Comparison of ENCODE assay signal across 8 cellular contexts in the genomic region with DNA sequence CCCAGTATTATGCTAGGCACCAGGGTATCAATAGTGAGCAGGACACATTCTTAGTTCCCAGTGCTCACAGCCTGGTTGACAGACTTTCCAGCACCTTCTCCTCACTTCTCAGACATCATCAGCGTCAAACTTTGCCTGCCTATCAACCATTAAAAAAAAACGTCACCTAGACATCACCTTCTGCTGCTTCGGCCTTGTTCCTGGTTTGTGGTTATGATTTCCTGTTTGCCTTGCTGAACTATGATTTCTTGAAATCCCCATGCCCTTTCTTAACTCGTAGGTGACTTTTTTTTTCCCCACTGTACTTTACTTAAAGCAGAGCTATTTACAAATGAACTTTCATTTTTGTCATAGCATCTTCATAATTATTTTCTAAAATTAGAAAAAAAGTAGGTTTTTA.
DNase-seq lines count a peak whose midpoint lies in the region; ATAC-seq, FAIRE-seq and TF ChIP-seq lines count a peak whose summit lies in the region.

No MANE protein-coding gene starts in this region.

- H3K4me3 ChIP-seq in NB4 (ENCODE audit: low read depth, low read length) (no peak overlapping the region), stomach (no peak overlapping the region), testis (no peak overlapping the region)

- DNase-seq in H54 (ENCODE audit: insufficient read length, low spot score) = no peak
- peak; percentile 15 for DNase-seq in NB4 (ENCODE audit: low read depth)
- peak; percentile 38 for DNase-seq in activated naive CD8-positive, alpha-beta T cell treated with anti-CD3 and anti-CD28 coated beads, Interleukin-2, amount 50 U/mL, for 24 hours
- DNase-seq in stomach = no peak
- DNase-seq in NCI-H748 treated with DMSO at 0.1 percent for 48 hours (lab: John Stamatoyannopoulos, UW) = no peak
- no peak for DNase-seq in left cardiac atrium
- DNase-seq in testis = no peak

- WGBS in stomach, 5 donors = 17 to 39% (median 34%) methylated on average over 4 of the region's 4 CpGs
- 81 to 83% methylated on average over 4 of the region's 4 CpGs for WGBS in testis, 2 donors

- no peaks in the 10 kb centered on the region for H3K9me3 ChIP-seq in stomach
- H3K9me3 ChIP-seq in testis = no peaks in the 10 kb centered on the region

- H3K27me3 Mint-ChIP-seq in activated naive CD8-positive, alpha-beta T cell treated with anti-CD3 and anti-CD28 coated beads, Interleukin-2, amount 50 U/mL, for 24 hours = no peaks in the 10 kb centered on the region

- peaks cover 2% of the 10 kb centered on the region for H3K36me3 Mint-ChIP-seq in activated naive CD8-positive, alpha-beta T cell treated with anti-CD3 and anti-CD28 coated beads, Interleukin-2, amount 50 U/mL, for 24 hours (ENCODE audit: low read depth)

- TF ChIP-seq EP300 in stomach (IDR thresholded peaks at IDR 0.05) = no peak

- no peaks in the 10 kb centered on the region for H3K27me3 ChIP-seq in stomach
- H3K27me3 ChIP-seq in testis = no peaks in the 10 kb centered on the region

- peaks cover 4% of the 10 kb centered on the region for H3K9me3 Mint-ChIP-seq in activated naive CD8-positive, alpha-beta T cell treated with anti-CD3 and anti-CD28 coated beads, Interleukin-2, amount 50 U/mL, for 24 hours

- no peaks in the 10 kb centered on the region for H3K36me3 ChIP-seq in stomach
- no peaks in the 10 kb centered on the region for H3K36me3 ChIP-seq in testis (ENCODE audit: low read depth, missing control alignments)

- peaks cover 59% of the 10 kb centered on the region for H3K4me1 Mint-ChIP-seq in activated naive CD8-positive, alpha-beta T cell treated with anti-CD3 and anti-CD28 coated beads, Interleukin-2, amount 50 U/mL, for 24 hours

- H3K27ac Mint-ChIP-seq in activated naive CD8-positive, alpha-beta T cell treated with anti-CD3 and anti-CD28 coated beads, Interleukin-2, amount 50 U/mL, for 24 hours = peak overlapping the region; percentile 93

- ATAC-seq in GM18502 (IDR thresholded peaks at IDR 0.05; ENCODE audit: poor library complexity, unreplicated experiment) (peak; percentile 83), left cardiac atrium (no peak)
- ATAC-seq in activated naive CD8-positive, alpha-beta T cell treated with anti-CD3 and anti-CD28 coated beads, Interleukin-2, amount 50 U/mL, for 24 hours = peak; percentile 83

- H3K4me1 ChIP-seq in stomach (no peaks in the 10 kb centered on the region), testis (no peaks in the 10 kb centered on the region)

- TF ChIP-seq POLR2A in H54 (IDR thresholded peaks at IDR 0.05; ENCODE audit: low read depth, low read length) (no peak), NB4 (IDR thresholded peaks at IDR 0.05; ENCODE audit: extremely low read depth, insufficient read length) (no peak), stomach (IDR thresholded peaks at IDR 0.05) (no peak), testis (IDR thresholded peaks at IDR 0.05) (no peak)

- H3K4me3 Mint-ChIP-seq in activated naive CD8-positive, alpha-beta T cell treated with anti-CD3 and anti-CD28 coated beads, Interleukin-2, amount 50 U/mL, for 24 hours = peak overlapping the region; percentile 52

- intact Hi-C loops in stomach (cut with DNase I; ENCODE audit: low total_unique reads) = no loop called here
- intact Hi-C loops in left cardiac atrium (cut with DNase I) = no loop called here
- intact Hi-C loops in testis (cut with DNase I; ENCODE audit: low total_unique reads) = no loop called here

- TF ChIP-seq CTCF in NB4 (IDR thresholded peaks at IDR 0.05; ENCODE audit: low read depth, low read length) (no peak), stomach (IDR thresholded peaks at IDR 0.05) (no peak), testis (IDR thresholded peaks at IDR 0.05) (no peak)

- peak overlapping the region in 3 of 5 donors; percentile 20 to 48 (median 46) for H3K27ac ChIP-seq in stomach
- H3K27ac ChIP-seq in testis = no peak overlapping the region

- peak; percentile 68 for FAIRE-seq in H54 (lab: Jason Lieb, UNC)

Comparison
In these comparisons a context has a peak if more than half of its experiments do, and no peak if none do; other contexts are left out.
1. ATAC-seq: peak in GM18502 (single experiment) and activated naive CD8-positive, alpha-beta T cell treated with anti-CD3 and anti-CD28 coated beads, Interleukin-2, amount 50 U/mL, for 24 hours (single experiment); none in left cardiac atrium (0 of 2).
2. DNase-seq: peak in NB4 (single experiment) and activated naive CD8-positive, alpha-beta T cell treated with anti-CD3 and anti-CD28 coated beads, Interleukin-2, amount 50 U/mL, for 24 hours (single experiment); none in H54 (single experiment), stomach (single experiment), NCI-H748 treated with DMSO at 0.1 percent for 48 hours (single experiment), left cardiac atrium (single experiment) and testis (single experiment).
3. H3K27ac ChIP-seq: peak in stomach (3 of 5); none in testis (0 of 2).